Comparison of ENCODE assay signal across 1 cellular context in genomic region chr5:98794001-98794400, GRCh38.
TF ChIP-seq lines count a peak whose summit lies in the region.

No MANE protein-coding gene starts in this region.

TF ChIP-seq in HepG2, 621 proteins besides CTCF, POLR2A, EP300 and RAD21 (continued from another document):
- no peak for TF ChIP-seq ZNF318 (CRISPR knock-in tag; IDR thresholded peaks at IDR 0.05)
- no peak for TF ChIP-seq ZNF276 (CRISPR knock-in tag; IDR thresholded peaks at IDR 0.05; ENCODE audit: low read depth)
- TF ChIP-seq MXI1 (IDR thresholded peaks at IDR 0.05; ENCODE audit: borderline replicate concordance, low read depth, low read length) = no peak
- TF ChIP-seq TEAD2 (CRISPR knock-in tag; IDR thresholded peaks at IDR 0.05) = no peak
- no peak for TF ChIP-seq CHCHD3 (CRISPR knock-in tag; IDR thresholded peaks at IDR 0.05)
- no peak for TF ChIP-seq HNRNPH1 (optimal IDR thresholded peaks at IDR 0.05; ENCODE audit: low read depth, low read length)
- TF ChIP-seq ZFP36L2 (CRISPR knock-in tag; IDR thresholded peaks at IDR 0.05) = no peak
- no peak for TF ChIP-seq CREB1 (IDR thresholded peaks at IDR 0.05)
- no peak for TF ChIP-seq CREB1 (CRISPR knock-in tag; IDR thresholded peaks at IDR 0.05)
- TF ChIP-seq ZNF101 (CRISPR knock-in tag; IDR thresholded peaks at IDR 0.05; ENCODE audit: borderline replicate concordance, low read depth) = no peak
- no peak for TF ChIP-seq ZNF883 (CRISPR knock-in tag; IDR thresholded peaks at IDR 0.05; ENCODE audit: not compliant biosample characterization)
